ENCODE assay signal across 8 cellular contexts in the genomic region with DNA sequence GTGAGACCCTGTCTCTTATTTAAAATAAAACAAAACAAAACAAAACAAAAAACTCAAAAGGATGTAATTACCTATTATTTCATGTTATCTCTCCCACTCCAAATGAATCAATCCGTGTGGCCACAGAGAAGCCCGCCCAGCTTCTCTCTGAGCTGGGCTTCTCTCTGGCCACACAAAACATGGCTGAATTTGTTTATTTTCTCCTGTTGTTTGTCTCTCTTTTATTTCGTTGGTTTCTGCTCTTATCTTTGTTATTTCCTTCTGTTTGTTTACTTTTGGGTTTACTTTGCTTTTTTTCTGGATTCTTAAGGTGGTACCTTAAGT. TPM values are rescaled to one million over a fixed set of nuclear protein-coding genes. Genes with fewer than 3 reads are reported as not detected.
DNase-seq lines count a peak whose midpoint lies in the region; ATAC-seq and TF ChIP-seq lines count a peak whose summit lies in the region.

No MANE protein-coding gene starts in this region.

- peaks cover 2% of the 10 kb centered on the region for H3K36me3 Mint-ChIP-seq in activated B cell treated with CpG ODN at 0.5 μM for 24 hours (ENCODE audit: low read depth)

- H3K4me3 ChIP-seq in right atrium auricular region (peak overlapping the region; percentile 35 to 53), hepatocyte (no peak overlapping the region), upper lobe of right lung (peak overlapping the region; percentile 50)

- peak overlapping the region; percentile 96 for H3K4me2 ChIP-seq in hepatocyte

- H3K27ac ChIP-seq in right atrium auricular region (no peak overlapping the region), hepatocyte (no peak overlapping the region), upper lobe of right lung (peak overlapping the region; percentile 33)

- peak overlapping the region; percentile 88 for H2AFZ ChIP-seq in hepatocyte

- H3K9me2 ChIP-seq in hepatocyte (replicated peaks; ENCODE audit: insufficient read depth), result no peaks in the 10 kb centered on the region

- no peaks in the 10 kb centered on the region for H3K79me2 ChIP-seq in hepatocyte

- CTCF ChIA-PET in activated B cell treated with CpG ODN at 0.5 μM for 24 hours (lab: Charles Lee), result interaction anchor here (0.6 to 5.2 kb wide), 22 partner anchors 12 to 662 kb away, joined by 3 to 68 read pairs (median 5); a partner anchor contains a TSS

- 43% methylated on average over 3 of the region's 3 CpGs for WGBS in hepatocyte (ENCODE audit: low lambda C conversion rate, missing lambda C conversion rate)

- intact Hi-C loops in left ventricle myocardium superior (cut with micrococcal nuclease), result loop anchor here (5.0 kb wide), 1 partner anchor 385 kb away; no protein-coding TSS in a partner anchor
- intact Hi-C loops in activated B cell treated with CpG ODN at 0.5 μM for 24 hours (cut with micrococcal nuclease), result loop anchor here (1.0 to 5.0 kb wide), 11 partner anchors 12 to 405 kb away; a partner anchor contains a TSS
- intact Hi-C loops in upper lobe of right lung (cut with DNase I), result no loop called here

- peak overlapping the region; percentile 94 for H3K4me3 Mint-ChIP-seq in activated B cell treated with CpG ODN at 0.5 μM for 24 hours

- no peak for ATAC-seq in left ventricle myocardium superior
- no peak for ATAC-seq in activated B cell treated with CpG ODN at 0.5 μM for 24 hours (ENCODE audit: low read depth)
- ATAC-seq in upper lobe of right lung, result no peak
- no peak for ATAC-seq in GM18505 (IDR thresholded peaks at IDR 0.05; ENCODE audit: unreplicated experiment)

- peaks cover 45% of the 10 kb centered on the region for H3K4me1 Mint-ChIP-seq in activated B cell treated with CpG ODN at 0.5 μM for 24 hours

- H4K20me1 ChIP-seq in hepatocyte (ENCODE audit: insufficient read depth, poor library complexity, severe bottlenecking), result no peaks in the 10 kb centered on the region

- peak overlapping the region; percentile 93 for H3K27ac Mint-ChIP-seq in activated B cell treated with CpG ODN at 0.5 μM for 24 hours

- H3K36me3 ChIP-seq in right atrium auricular region (no peaks in the 10 kb centered on the region), hepatocyte (replicated peaks; ENCODE audit: insufficient read depth, low read depth) (no peaks in the 10 kb centered on the region), upper lobe of right lung (no peaks in the 10 kb centered on the region)

- H3K4me1 ChIP-seq in right atrium auricular region (peaks cover 0 to 30% of the 10 kb centered on the region in 2 donors), hepatocyte (ENCODE audit: insufficient read depth) (peaks cover 14% of the 10 kb centered on the region), upper lobe of right lung (peaks cover 19% of the 10 kb centered on the region)

- DNase-seq in right atrium auricular region (ENCODE audit: low spot score) (no peak), left ventricle myocardium superior (no peak), activated B cell treated with CpG ODN at 0.5 μM for 24 hours (no peak), hepatocyte (ENCODE audit: low spot score) (no peak), upper lobe of right lung (no peak), NCI-H1694 treated with DMSO at 0.1 percent for 48 hours (lab: John Stamatoyannopoulos, UW) (no peak), G401 (ENCODE audit: low spot score) (no peak)

- in situ Hi-C loops in G401 (cut with HindIII; ENCODE audit: low sequenced_read_pairs), result no loop called here

- no peaks in the 10 kb centered on the region for H3K9me3 Mint-ChIP-seq in activated B cell treated with CpG ODN at 0.5 μM for 24 hours

- H3K27me3 Mint-ChIP-seq in activated B cell treated with CpG ODN at 0.5 μM for 24 hours, result no peaks in the 10 kb centered on the region

- H3K27me3 ChIP-seq in right atrium auricular region (peaks cover 8 to 12% of the 10 kb centered on the region in 2 donors), hepatocyte (peaks cover 43% of the 10 kb centered on the region), upper lobe of right lung (peaks cover 3% of the 10 kb centered on the region)

- no peaks in the 10 kb centered on the region for H3K9me3 ChIP-seq in right atrium auricular region
- H3K9me3 ChIP-seq in hepatocyte (ENCODE audit: low read depth), result no peaks in the 10 kb centered on the region
- no peaks in the 10 kb centered on the region for H3K9me3 ChIP-seq in upper lobe of right lung

- no peak for TF ChIP-seq POLR2A in GM18505 (IDR thresholded peaks at IDR 0.05; ENCODE audit: borderline replicate concordance, extremely low read depth, insufficient read depth, insufficient read length)

- TF ChIP-seq CTCF in right atrium auricular region (IDR thresholded peaks at IDR 0.05) (peak in 1 of 2 donors; percentile 6), activated B cell treated with CpG ODN at 0.5 μM for 24 hours (IDR thresholded peaks at IDR 0.05) (no peak), hepatocyte (IDR thresholded peaks at IDR 0.05; ENCODE audit: poor library complexity) (no peak), upper lobe of right lung (IDR thresholded peaks at IDR 0.05) (no peak)

- POLR2A ChIA-PET in activated B cell treated with CpG ODN at 0.5 μM for 24 hours (lab: Charles Lee), result interaction anchor here (0.7 to 5.0 kb wide), 9 partner anchors 8 to 387 kb away, joined by 3 to 85 read pairs (median 15); a partner anchor contains a TSS

RNA-seq across cellular contexts. Expression of a gene that starts 1.5 kb away (rescaled TPM):
- total RNA-seq in right atrium auricular region, result 1 to 10 TPM; 1.2 to 1.7 TPM
- 0.62 TPM for total RNA-seq in left ventricle myocardium superior
- total RNA-seq in activated B cell treated with CpG ODN at 0.5 μM for 24 hours, result 3.4 and 4.5 TPM in 2 replicates
- total RNA-seq in hepatocyte, result 2.2 and 4.1 TPM in 2 replicates
- polyA plus RNA-seq in hepatocyte, result 1.6 and 2.9 TPM in 2 replicates
- 6.5 TPM for total RNA-seq in upper lobe of right lung
- total RNA-seq in G401 (2014; rRNA removed; shearing (Covaris generic)), result 5.5 and 9.9 TPM in 2 replicates

RNA-seq across cellular contexts. Expression of a gene that starts 23.1 kb away (rescaled TPM):
- total RNA-seq in right atrium auricular region (1,000 to 10,000 TPM; 1,113 to 1,769 TPM), left ventricle myocardium superior (450 TPM), activated B cell treated with CpG ODN at 0.5 μM for 24 hours (925 and 1,069 TPM in 2 replicates), hepatocyte (2,904 and 3,356 TPM in 2 replicates), upper lobe of right lung (1,558 TPM)
- polyA plus RNA-seq in hepatocyte, result 2,879 and 3,340 TPM in 2 replicates
- 1,848 and 2,842 TPM in 2 replicates for total RNA-seq in G401 (2014; rRNA removed; shearing (Covaris generic))
